Comparison of ENCODE assay signal across 20 cellular contexts in the genomic region with DNA sequence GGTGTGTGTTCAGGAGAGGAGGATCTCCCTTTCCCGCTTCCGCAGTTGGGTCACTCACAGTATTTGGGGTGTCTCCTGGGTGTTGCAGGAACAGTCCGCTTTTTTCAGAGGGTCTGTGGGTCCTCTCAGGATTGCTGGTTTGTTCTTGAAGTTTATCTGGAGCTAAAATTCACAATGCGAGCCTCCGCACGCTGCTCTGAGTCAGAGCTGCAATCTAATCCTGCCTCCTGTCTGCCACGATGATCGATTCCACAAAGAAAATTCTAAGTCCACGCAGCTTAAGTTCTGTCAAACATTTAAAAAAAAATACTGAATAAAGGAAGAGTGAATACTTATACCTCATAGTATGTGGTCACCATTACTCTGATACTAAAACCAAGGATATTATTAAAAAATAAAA.
DNase-seq lines count a peak whose midpoint lies in the region; ATAC-seq, FAIRE-seq and TF ChIP-seq lines count a peak whose summit lies in the region.
"Had no signal": no experiment of that assay in that cellular context is flagged by ENCODE, and none has a peak within 500 bp of the region (broad histone marks: within the 10 kb centered on the region; RNA-seq: fewer than 3 reads in every experiment).

No MANE protein-coding gene starts in this region.

- ATAC-seq in K562 = no peak
- ATAC-seq in foreskin keratinocyte = peak; percentile 76
- no peak for ATAC-seq in GM18519 (IDR thresholded peaks at IDR 0.05; ENCODE audit: low FRiP score, unreplicated experiment)

- no peak overlapping the region for H3K9ac ChIP-seq in K562 (ENCODE audit: insufficient read depth in 1 of 2, low read depth in 2 of 2, low read length in 2 of 2)
- H3K9ac ChIP-seq: KMS-11 had no signal

- TF ChIP-seq RAD21 in K562 (CRISPR knock-in tag; conservative IDR thresholded peaks at IDR 0.05 in 1 of 2, IDR thresholded peaks at IDR 0.05 in 1 of 2) = no peak

- 11% methylated on average over 9 of the region's 9 CpGs for WGBS in K562 (ENCODE audit: insufficient coverage, low coverage, missing lambda C conversion rate)

- in situ Hi-C loops in K562 (cut with MboI) = no loop called here

- H3K4me1 ChIP-seq in K562 (replicated peaks in 1 of 2; ENCODE audit: control insufficient read depth in 2 of 2, insufficient read depth in 2 of 2, low read length in 2 of 2) = no peaks in the 10 kb centered on the region; a peak in 1 of 5 replicates
- H3K4me1 ChIP-seq in foreskin keratinocyte = peaks cover 14% of the 10 kb centered on the region
- H3K4me1 ChIP-seq: SJSA1 had no signal

- TF ChIP-seq EP300 in K562 (IDR thresholded peaks at IDR 0.05; ENCODE audit: low read length) = no peak

- intact Hi-C loops in K562 (cut with micrococcal nuclease) = no loop called here

- no peak for FAIRE-seq in K562 (lab: Jason Lieb, UNC)
- FAIRE-seq: GM12892 had no signal

- H3K9me3 ChIP-seq in MG63 (no peaks in the 10 kb centered on the region), K562 (replicated peaks; ENCODE audit: control insufficient read depth, insufficient read depth, low read depth, low read length) (no peaks in the 10 kb centered on the region)
- H3K9me3 ChIP-seq: SJSA1 had no signal

- no peak overlapping the region for H3K4me2 ChIP-seq in K562 (ENCODE audit: insufficient read depth, low read length)
- H3K4me2 ChIP-seq: KMS-11 had no signal

- no peaks in the 10 kb centered on the region for H3K9me1 ChIP-seq in K562 (ENCODE audit: control insufficient read depth, insufficient read depth, low read length)

- no TSS peak for BruUV-seq in K562 (replicated peaks; lab: Mats Ljungman, UMichigan)

- DNase-seq in MG63 (peak; percentile 17), K562 (ENCODE audit: extremely low read depth in 1 of 4, low spot score in 3 of 4) (peak in 1 of 4 experiments; percentile 9), foreskin keratinocyte (peak; percentile 32 to 70), retina (no peak), T-helper 9 cell (no peak)
- no peak for DNase-seq in stimulated activated CD8-positive, alpha-beta memory T cell treated with anti-CD3 and anti-CD28 coated beads, Interleukin-4, amount 100 ng/mL, for 48 hours
- DNase-seq: DMS153; H7; NCI-H1092; NCI-H187; NCI-H345; NCI-H526 treated with DMSO at 0.1 percent for 48 hours; NK-92 treated with Interleukin-12 subunit alpha and Interleukin-12 subunit beta, amount 100 ng/mL, for 24 hours; RPMI8226 had no signal

- H3K27me3 ChIP-seq in MG63 = no peaks in the 10 kb centered on the region
- H3K27me3 ChIP-seq in K562 (ENCODE audit: control insufficient read depth in 2 of 2, insufficient read depth in 2 of 2, low read length in 2 of 2) = no peaks in the 10 kb centered on the region
- no peaks in the 10 kb centered on the region for H3K27me3 ChIP-seq in foreskin keratinocyte
- H3K27me3 ChIP-seq: SJSA1 had no signal

- no peaks in the 10 kb centered on the region for H3K36me3 ChIP-seq in MG63
- no peaks in the 10 kb centered on the region for H3K36me3 ChIP-seq in K562 (ENCODE audit: control insufficient read depth, insufficient read depth, low read length)
- H3K36me3 ChIP-seq: SJSA1 had no signal

- peak overlapping the region; percentile 43; the same call in 1 of the 2 replicates for H2AFZ ChIP-seq in K562 (ENCODE audit: low read depth, low read length)

- POLR2A ChIA-PET in K562 (lab: Yijun Ruan, JAX) = no interaction called here

- CTCF ChIA-PET in K562 (lab: Yijun Ruan, JAX; ENCODE audit: low intra/inter-chr PET ratio) = no interaction called here

- no peaks in the 10 kb centered on the region for H3K79me2 ChIP-seq in K562 (ENCODE audit: control insufficient read depth, insufficient read depth, low read length)

- H3K4me3 ChIP-seq in MG63 = no peak overlapping the region
- H3K4me3 ChIP-seq in K562 = no peak overlapping the region
- peak overlapping the region in 5 of 7 experiments; percentile 1 to 10 (median 8) for H3K4me3 ChIP-seq in skin epidermis
- H3K4me3 ChIP-seq: SJSA1 had no signal

- no peak for TF ChIP-seq POLR2A in K562 (conservative IDR thresholded peaks at IDR 0.05)

- TF ChIP-seq CTCF in K562 (IDR thresholded peaks at IDR 0.05 in 2 of 3, conservative IDR thresholded peaks at IDR 0.05 in 1 of 3; ENCODE audit: insufficient read depth in 2 of 3, low read depth in 1 of 3, low read length in 3 of 3) = no peak
- peak; percentile 59 for TF ChIP-seq CTCF in foreskin keratinocyte (conservative IDR thresholded peaks at IDR 0.05)

- no peak overlapping the region for H3K27ac ChIP-seq in K562 (ENCODE audit: extremely low read depth, low read depth, low read length)
- peak overlapping the region; percentile 54 for H3K27ac ChIP-seq in foreskin keratinocyte
- H3K27ac ChIP-seq in skin epidermis = peak overlapping the region in 14 of 21 experiments; percentile 7 to 73 (median 46)
- H3K27ac ChIP-seq: HL-60, KMS-11, SJSA1 had no signal

- H4K20me1 ChIP-seq in K562 (replicated peaks; ENCODE audit: control insufficient read depth, insufficient read depth, low read length) = no peaks in the 10 kb centered on the region

TF ChIP-seq in K562, 482 proteins besides CTCF, POLR2A, EP300 and RAD21 (continues in another document):
- TF ChIP-seq SIRT6 (IDR thresholded peaks at IDR 0.05; ENCODE audit: low read depth, low read length) (no peak), CBFB (CRISPR knock-in tag; IDR thresholded peaks at IDR 0.05) (no peak), CREB1 (IDR thresholded peaks at IDR 0.05) (no peak), CREB1 (CRISPR knock-in tag; IDR thresholded peaks at IDR 0.05) (no peak), WHSC1 (IDR thresholded peaks at IDR 0.05; ENCODE audit: low read length) (no peak), HEY1 (CRISPR knock-in tag; IDR thresholded peaks at IDR 0.05; ENCODE audit: borderline replicate concordance) (no peak), STAG1 (CRISPR knock-in tag; IDR thresholded peaks at IDR 0.05; ENCODE audit: borderline replicate concordance) (no peak), RBM22 (IDR thresholded peaks at IDR 0.05; ENCODE audit: low read depth, low read length, poor library complexity, severe bottlenecking) (no peak), ZEB2 (IDR thresholded peaks at IDR 0.05) (no peak), BCOR (IDR thresholded peaks at IDR 0.05) (no peak), ZNF311 (CRISPR knock-in tag; IDR thresholded peaks at IDR 0.05) (no peak), KLF10 (CRISPR knock-in tag; IDR thresholded peaks at IDR 0.05) (no peak)
- TF ChIP-seq, protein P1, sequence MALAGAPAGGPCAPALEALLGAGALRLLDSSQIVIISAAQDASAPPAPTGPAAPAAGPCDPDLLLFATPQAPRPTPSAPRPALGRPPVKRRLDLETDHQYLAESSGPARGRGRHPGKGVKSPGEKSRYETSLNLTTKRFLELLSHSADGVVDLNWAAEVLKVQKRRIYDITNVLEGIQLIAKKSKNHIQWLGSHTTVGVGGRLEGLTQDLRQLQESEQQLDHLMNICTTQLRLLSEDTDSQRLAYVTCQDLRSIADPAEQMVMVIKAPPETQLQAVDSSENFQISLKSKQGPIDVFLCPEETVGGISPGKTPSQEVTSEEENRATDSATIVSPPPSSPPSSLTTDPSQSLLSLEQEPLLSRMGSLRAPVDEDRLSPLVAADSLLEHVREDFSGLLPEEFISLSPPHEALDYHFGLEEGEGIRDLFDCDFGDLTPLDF (CRISPR knock-in tag; IDR thresholded peaks at IDR 0.05) = no peak
- TF ChIP-seq, protein P2, sequence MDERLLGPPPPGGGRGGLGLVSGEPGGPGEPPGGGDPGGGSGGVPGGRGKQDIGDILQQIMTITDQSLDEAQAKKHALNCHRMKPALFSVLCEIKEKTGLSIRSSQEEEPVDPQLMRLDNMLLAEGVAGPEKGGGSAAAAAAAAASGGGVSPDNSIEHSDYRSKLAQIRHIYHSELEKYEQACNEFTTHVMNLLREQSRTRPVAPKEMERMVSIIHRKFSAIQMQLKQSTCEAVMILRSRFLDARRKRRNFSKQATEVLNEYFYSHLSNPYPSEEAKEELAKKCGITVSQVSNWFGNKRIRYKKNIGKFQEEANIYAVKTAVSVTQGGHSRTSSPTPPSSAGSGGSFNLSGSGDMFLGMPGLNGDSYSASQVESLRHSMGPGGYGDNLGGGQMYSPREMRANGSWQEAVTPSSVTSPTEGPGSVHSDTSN (CRISPR knock-in tag; IDR thresholded peaks at IDR 0.05; ENCODE audit: low read depth) = no peak
- TF ChIP-seq, protein P2 (tag; conservative IDR thresholded peaks at IDR 0.05; ENCODE audit: low read depth) = no peak
- TF ChIP-seq, protein P3, sequence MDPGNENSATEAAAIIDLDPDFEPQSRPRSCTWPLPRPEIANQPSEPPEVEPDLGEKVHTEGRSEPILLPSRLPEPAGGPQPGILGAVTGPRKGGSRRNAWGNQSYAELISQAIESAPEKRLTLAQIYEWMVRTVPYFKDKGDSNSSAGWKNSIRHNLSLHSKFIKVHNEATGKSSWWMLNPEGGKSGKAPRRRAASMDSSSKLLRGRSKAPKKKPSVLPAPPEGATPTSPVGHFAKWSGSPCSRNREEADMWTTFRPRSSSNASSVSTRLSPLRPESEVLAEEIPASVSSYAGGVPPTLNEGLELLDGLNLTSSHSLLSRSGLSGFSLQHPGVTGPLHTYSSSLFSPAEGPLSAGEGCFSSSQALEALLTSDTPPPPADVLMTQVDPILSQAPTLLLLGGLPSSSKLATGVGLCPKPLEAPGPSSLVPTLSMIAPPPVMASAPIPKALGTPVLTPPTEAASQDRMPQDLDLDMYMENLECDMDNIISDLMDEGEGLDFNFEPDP (CRISPR knock-in tag; IDR thresholded peaks at IDR 0.05) = no peak
- TF ChIP-seq, protein P4, sequence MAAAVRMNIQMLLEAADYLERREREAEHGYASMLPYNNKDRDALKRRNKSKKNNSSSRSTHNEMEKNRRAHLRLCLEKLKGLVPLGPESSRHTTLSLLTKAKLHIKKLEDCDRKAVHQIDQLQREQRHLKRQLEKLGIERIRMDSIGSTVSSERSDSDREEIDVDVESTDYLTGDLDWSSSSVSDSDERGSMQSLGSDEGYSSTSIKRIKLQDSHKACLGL (CRISPR knock-in tag; IDR thresholded peaks at IDR 0.05; ENCODE audit: borderline replicate concordance, poor library complexity, severe bottlenecking) = no peak

Comparison
In these comparisons a context has a peak if more than half of its experiments do, and no peak if none do; other contexts are left out.
1. DNase-seq: peak in MG63 (single experiment) and foreskin keratinocyte (2 of 2); none in stimulated activated CD8-positive, alpha-beta memory T cell treated with anti-CD3 and anti-CD28 coated beads, Interleukin-4, amount 100 ng/mL, for 48 hours (single experiment), retina (single experiment) and T-helper 9 cell (single experiment).
2. H3K4me3 ChIP-seq: peak in skin epidermis (5 of 7); none in MG63 (single experiment) and K562 (single experiment).